Comparison of ENCODE assay signal across 9 cellular contexts in the genomic region with DNA sequence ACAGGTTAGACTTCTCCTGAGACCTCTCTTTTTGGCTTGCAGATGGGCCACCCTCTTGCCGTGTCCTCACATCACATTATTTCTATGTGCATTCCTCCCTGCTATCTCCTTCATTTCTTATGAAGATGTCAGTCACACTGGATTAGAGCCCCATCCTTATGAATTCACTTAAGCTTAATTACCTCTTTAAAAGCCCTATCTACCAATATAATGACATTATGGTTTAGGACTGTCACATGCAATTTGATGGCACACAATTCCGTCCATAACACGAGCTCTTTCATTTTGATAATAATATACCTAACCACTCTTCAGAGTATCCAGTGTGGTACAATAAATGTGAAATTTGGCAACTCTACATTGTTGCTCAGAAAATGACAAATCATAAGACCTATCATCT.
"Had no signal": no experiment of that assay in that cellular context is flagged by ENCODE, and none has a peak within 500 bp of the region (broad histone marks: within the 10 kb centered on the region; RNA-seq: fewer than 3 reads in every experiment).

No MANE protein-coding gene starts in this region.

- H3K36me3 ChIP-seq: HAP-1 had no signal

- H3K4me1 ChIP-seq: HAP-1 had no signal

- H2AFZ ChIP-seq: GM23248 had no signal

- H3K27me3 Mint-ChIP-seq: IgD-negative memory B cell had no signal

- DNase-seq: GM23248, GOT3, H7, HFFc6 had no signal

- H3K27ac Mint-ChIP-seq: HFFc6, IgD-negative memory B cell had no signal

- H3K4me1 Mint-ChIP-seq: IgD-negative memory B cell had no signal

- H3K4me3 Mint-ChIP-seq: HFFc6, IgD-negative memory B cell had no signal

- ATAC-seq: HCT116, HepG2 had no signal

- H3K9ac ChIP-seq: GM23248 had no signal

- H3K4me3 ChIP-seq: GM23248, HAP-1 had no signal

- H3K27ac ChIP-seq: GM23248, HL-60 had no signal

- H3K36me3 Mint-ChIP-seq: IgD-negative memory B cell had no signal

- H3K9me3 ChIP-seq: HAP-1 had no signal
